In genomic region chr1:97243973-97244560, GRCh38 we compare ENCODE assay signal across 9 cellular contexts.
DNase-seq lines count a peak whose midpoint lies in the region; ATAC-seq and TF ChIP-seq lines count a peak whose summit lies in the region.
"Had no signal": no experiment of that assay in that cellular context is flagged by ENCODE, and none has a peak within 500 bp of the region (broad histone marks: within the 10 kb centered on the region; RNA-seq: fewer than 3 reads in every experiment).

No MANE protein-coding gene starts in this region.

- no peaks in the 10 kb centered on the region for H3K9me3 Mint-ChIP-seq in CD4-positive, alpha-beta T cell

- no peak for DNase-seq in CD4-positive, alpha-beta T cell
- DNase-seq in NCI-H1694 (lab: John Stamatoyannopoulos, UW) (peak; percentile 19), esophagus muscularis mucosa (ENCODE audit: extremely low spot score) (no peak), vagina (ENCODE audit: extremely low spot score in 2 of 2) (no peak)
- no peak for DNase-seq in activated naive CD4-positive, alpha-beta T cell treated with Interleukin-2 at 50 U/mL for 16 hours
- DNase-seq in stimulated activated CD4-positive, alpha-beta T cell treated with anti-CD3 and anti-CD28 coated beads, Interleukin-4, amount 100 ng/mL, for 4 hours, result no peak

- intact Hi-C loops in CD4-positive, alpha-beta T cell (cut with DNase I, micrococcal nuclease), result no loop called here
- intact Hi-C loops in esophagus muscularis mucosa (cut with DNase I) (no loop called here), vagina (cut with DNase I) (no loop called here)

- H3K27me3 Mint-ChIP-seq in CD4-positive, alpha-beta T cell, result no peaks in the 10 kb centered on the region

- H3K4me1 ChIP-seq in esophagus muscularis mucosa, result peaks cover 7 to 25% (median 15%) of the 10 kb centered on the region in 4 donors
- no peaks in the 10 kb centered on the region for H3K4me1 ChIP-seq in vagina

- H3K27ac ChIP-seq in CD4-positive, alpha-beta T cell (ENCODE audit: low read depth, low read length), result no peak overlapping the region
- H3K27ac ChIP-seq in esophagus muscularis mucosa (replicated peaks in 1 of 4), result no peak overlapping the region
- H3K27ac ChIP-seq in vagina, result no peak overlapping the region
- H3K27ac ChIP-seq: epithelial cell of prostate had no signal

- H3K4me3 ChIP-seq in esophagus muscularis mucosa (no peak overlapping the region), vagina (no peak overlapping the region)

- 67% methylated on average over 2 of the region's 2 CpGs for whole genome bisulfite sequencing in esophagus muscularis mucosa

- no peaks in the 10 kb centered on the region for H3K9me3 ChIP-seq in CD4-positive, alpha-beta T cell (ENCODE audit: control insufficient read depth, low read length)
- H3K9me3 ChIP-seq in esophagus muscularis mucosa (no peaks in the 10 kb centered on the region), vagina (no peaks in the 10 kb centered on the region)

- H3K27ac Mint-ChIP-seq in CD4-positive, alpha-beta T cell, result no peak overlapping the region

- H3K36me3 ChIP-seq in esophagus muscularis mucosa, result no peaks in the 10 kb centered on the region
- H3K36me3 ChIP-seq in vagina, result no peaks in the 10 kb centered on the region

- H3K4me3 Mint-ChIP-seq in CD4-positive, alpha-beta T cell, result no peak overlapping the region

- H3K27me3 ChIP-seq in CD4-positive, alpha-beta T cell (ENCODE audit: control insufficient read depth, insufficient read depth, low read length), result no peaks in the 10 kb centered on the region
- H3K27me3 ChIP-seq in esophagus muscularis mucosa (no peaks in the 10 kb centered on the region), vagina (no peaks in the 10 kb centered on the region)

- H3K36me3 Mint-ChIP-seq in CD4-positive, alpha-beta T cell (ENCODE audit: low read depth), result peaks cover 3% of the 10 kb centered on the region

- CTCF ChIA-PET in CD4-positive, alpha-beta T cell (lab: Charles Lee), result interaction anchor here (0.5 kb wide), 1 partner anchor 281 kb away, joined by 3 read pairs; no protein-coding TSS in a partner anchor

- no peak for ATAC-seq in CD4-positive, alpha-beta T cell (ENCODE audit: poor library complexity)
- peak; percentile 69 for ATAC-seq in GM19372 (IDR thresholded peaks at IDR 0.05; ENCODE audit: low read depth, unreplicated experiment)
- ATAC-seq in HG02588 (IDR thresholded peaks at IDR 0.05; ENCODE audit: unreplicated experiment), result no peak

- no peaks in the 10 kb centered on the region for H3K4me1 Mint-ChIP-seq in CD4-positive, alpha-beta T cell (ENCODE audit: low read depth)

- TF ChIP-seq CTCF in CD4-positive, alpha-beta T cell (IDR thresholded peaks at IDR 0.05), result peak; percentile 12
- peak; percentile 31 to 38 (median 36) for TF ChIP-seq CTCF in esophagus muscularis mucosa (IDR thresholded peaks at IDR 0.05)
- no peak for TF ChIP-seq CTCF in vagina (IDR thresholded peaks at IDR 0.05)

- no peak for TF ChIP-seq EP300 in esophagus muscularis mucosa (IDR thresholded peaks at IDR 0.05)

- TF ChIP-seq POLR2A in esophagus muscularis mucosa (IDR thresholded peaks at IDR 0.05; ENCODE audit: low read depth), result no peak
- TF ChIP-seq POLR2A in vagina (IDR thresholded peaks at IDR 0.05), result no peak

- POLR2A ChIA-PET in CD4-positive, alpha-beta T cell (lab: Charles Lee), result no interaction called here

Comparison
In these comparisons a context has a peak if more than half of its experiments do, and no peak if none do; other contexts are left out.
1. CTCF ChIP-seq: peak in CD4-positive, alpha-beta T cell (single experiment) and esophagus muscularis mucosa (3 of 3); none in vagina (0 of 3).